8 cellular contexts compared by ENCODE assay signal in the genomic region with DNA sequence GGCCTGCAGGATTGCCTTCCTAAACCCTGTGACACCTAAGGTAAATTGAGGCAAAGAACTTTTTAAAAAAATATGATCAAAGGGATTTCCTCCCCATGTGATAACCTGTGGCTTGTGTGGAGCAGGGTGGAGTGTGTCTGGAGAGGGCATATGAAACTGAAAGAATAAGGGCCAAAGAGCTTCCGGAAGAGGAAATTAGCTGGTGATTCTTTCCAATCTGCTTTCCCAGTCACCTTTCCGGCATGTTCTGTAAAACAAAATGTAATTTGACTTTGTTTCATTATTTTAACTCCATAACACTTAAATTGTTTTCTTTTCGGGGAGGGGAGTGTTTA. TPM values are rescaled to one million over a fixed set of nuclear protein-coding genes. Genes with fewer than 3 reads are reported as not detected.
DNase-seq lines count a peak whose midpoint lies in the region; ATAC-seq and TF ChIP-seq lines count a peak whose summit lies in the region.

No MANE protein-coding gene starts in this region.

- H3K4me1 ChIP-seq in HAP-1 (peaks cover 8% of the 10 kb centered on the region), cardiac muscle cell (ENCODE audit: low read depth) (no peaks in the 10 kb centered on the region)

- H3K27me3 ChIP-seq in HAP-1 (ENCODE audit: low read depth) (no peaks in the 10 kb centered on the region), cardiac muscle cell (no peaks in the 10 kb centered on the region)

- CTCF ChIA-PET in activated CD8-positive, alpha-beta memory T cell treated with anti-CD3 and anti-CD28 coated beads, Interleukin-2, amount 10 ng/mL, durations not matched to agents 7 days and 5 days (lab: Charles Lee), result no interaction called here
- CTCF ChIA-PET in activated CD8-positive, alpha-beta T cell treated with anti-CD3 and anti-CD28 coated beads, Interleukin-2, amount 10 ng/mL, durations not matched to agents 7 days and 5 days (lab: Charles Lee), result interaction anchor here (2.1 kb wide), 1 partner anchor 28 kb away, joined by 4 read pairs; no protein-coding TSS in a partner anchor

- H3K27ac Mint-ChIP-seq in activated CD8-positive, alpha-beta memory T cell treated with anti-CD3 and anti-CD28 coated beads, Interleukin-2, amount 10 ng/mL, durations not matched to agents 7 days and 5 days, result peak overlapping the region; percentile 93
- H3K27ac Mint-ChIP-seq in activated CD8-positive, alpha-beta T cell treated with anti-CD3 and anti-CD28 coated beads, Interleukin-2, amount 10 ng/mL, durations not matched to agents 7 days and 5 days, result peak overlapping the region; percentile 93
- peak overlapping the region; percentile 96 for H3K27ac Mint-ChIP-seq in progenitor cell of endocrine pancreas

- H3K4me3 ChIP-seq in HAP-1 (peak overlapping the region; percentile 76), cardiac muscle cell (peak overlapping the region; percentile 50)

- H3K36me3 ChIP-seq in HAP-1 (replicated peaks) (no peaks in the 10 kb centered on the region; the same call in 1 of the 2 replicates), cardiac muscle cell (no peaks in the 10 kb centered on the region)

- in situ Hi-C loops in HAP-1 (cut with MboI; ENCODE audit: low sequenced_read_pairs), result no loop called here

- H3K36me3 Mint-ChIP-seq in activated CD8-positive, alpha-beta memory T cell treated with anti-CD3 and anti-CD28 coated beads, Interleukin-2, amount 10 ng/mL, durations not matched to agents 7 days and 5 days, result peaks cover 6% of the 10 kb centered on the region
- H3K36me3 Mint-ChIP-seq in activated CD8-positive, alpha-beta T cell treated with anti-CD3 and anti-CD28 coated beads, Interleukin-2, amount 10 ng/mL, durations not matched to agents 7 days and 5 days (ENCODE audit: low read depth), result peaks cover 5% of the 10 kb centered on the region
- peaks cover 3% of the 10 kb centered on the region for H3K36me3 Mint-ChIP-seq in progenitor cell of endocrine pancreas (ENCODE audit: insufficient read depth)

- POLR2A ChIA-PET in activated CD8-positive, alpha-beta T cell treated with anti-CD3 and anti-CD28 coated beads, Interleukin-2, amount 10 ng/mL, durations not matched to agents 7 days and 5 days (lab: Charles Lee), result interaction anchor here (1.1 kb wide), 2 partner anchors 100 to 102 kb away, joined by 5 to 8 read pairs; a partner anchor contains a TSS

- TF ChIP-seq CTCF in cardiac muscle cell (IDR thresholded peaks at IDR 0.05; ENCODE audit: low read depth, low read length), result no peak
- no peak for TF ChIP-seq CTCF in progenitor cell of endocrine pancreas (IDR thresholded peaks at IDR 0.05; ENCODE audit: unreplicated experiment)

- H3K9me3 Mint-ChIP-seq in activated CD8-positive, alpha-beta memory T cell treated with anti-CD3 and anti-CD28 coated beads, Interleukin-2, amount 10 ng/mL, durations not matched to agents 7 days and 5 days (ENCODE audit: low read depth), result no peaks in the 10 kb centered on the region
- H3K9me3 Mint-ChIP-seq in activated CD8-positive, alpha-beta T cell treated with anti-CD3 and anti-CD28 coated beads, Interleukin-2, amount 10 ng/mL, durations not matched to agents 7 days and 5 days (ENCODE audit: insufficient read depth), result no peaks in the 10 kb centered on the region
- peaks cover 27% of the 10 kb centered on the region for H3K9me3 Mint-ChIP-seq in progenitor cell of endocrine pancreas (ENCODE audit: low read depth)

- peak overlapping the region; percentile 84 for H3K4me3 Mint-ChIP-seq in activated CD8-positive, alpha-beta memory T cell treated with anti-CD3 and anti-CD28 coated beads, Interleukin-2, amount 10 ng/mL, durations not matched to agents 7 days and 5 days
- peak overlapping the region; percentile 78 for H3K4me3 Mint-ChIP-seq in activated CD8-positive, alpha-beta T cell treated with anti-CD3 and anti-CD28 coated beads, Interleukin-2, amount 10 ng/mL, durations not matched to agents 7 days and 5 days
- H3K4me3 Mint-ChIP-seq in progenitor cell of endocrine pancreas (ENCODE audit: low read depth), result peak overlapping the region; percentile 84

- H3K27me3 Mint-ChIP-seq in activated CD8-positive, alpha-beta memory T cell treated with anti-CD3 and anti-CD28 coated beads, Interleukin-2, amount 10 ng/mL, durations not matched to agents 7 days and 5 days, result no peaks in the 10 kb centered on the region
- no peaks in the 10 kb centered on the region for H3K27me3 Mint-ChIP-seq in activated CD8-positive, alpha-beta T cell treated with anti-CD3 and anti-CD28 coated beads, Interleukin-2, amount 10 ng/mL, durations not matched to agents 7 days and 5 days (ENCODE audit: low read depth)
- H3K27me3 Mint-ChIP-seq in progenitor cell of endocrine pancreas, result no peaks in the 10 kb centered on the region

- ATAC-seq in activated CD8-positive, alpha-beta memory T cell treated with anti-CD3 and anti-CD28 coated beads, Interleukin-2, amount 10 ng/mL, durations not matched to agents 7 days and 5 days, result peak; percentile 56
- ATAC-seq in activated CD8-positive, alpha-beta T cell treated with anti-CD3 and anti-CD28 coated beads, Interleukin-2, amount 10 ng/mL, durations not matched to agents 7 days and 5 days, result peak; percentile 63

- peaks cover 16% of the 10 kb centered on the region for H3K4me1 Mint-ChIP-seq in activated CD8-positive, alpha-beta memory T cell treated with anti-CD3 and anti-CD28 coated beads, Interleukin-2, amount 10 ng/mL, durations not matched to agents 7 days and 5 days
- peaks cover 12% of the 10 kb centered on the region for H3K4me1 Mint-ChIP-seq in activated CD8-positive, alpha-beta T cell treated with anti-CD3 and anti-CD28 coated beads, Interleukin-2, amount 10 ng/mL, durations not matched to agents 7 days and 5 days (ENCODE audit: low read depth)
- peaks cover 11% of the 10 kb centered on the region for H3K4me1 Mint-ChIP-seq in progenitor cell of endocrine pancreas (ENCODE audit: low read depth)

- peak overlapping the region; percentile 98 for H3K27ac ChIP-seq in cardiac muscle cell

- H3K9me3 ChIP-seq in HAP-1 (no peaks in the 10 kb centered on the region), cardiac muscle cell (ENCODE audit: low read depth) (no peaks in the 10 kb centered on the region)

- DNase-seq in activated CD8-positive, alpha-beta memory T cell treated with anti-CD3 and anti-CD28 coated beads, Interleukin-2, amount 10 ng/mL, durations not matched to agents 7 days and 5 days, result peak; percentile 59
- DNase-seq in activated CD8-positive, alpha-beta memory T cell treated with anti-CD3 and anti-CD28 coated beads, Interleukin-2, amount 50 U/mL, for 4 hours, result no peak
- peak in 1 of 2 experiments; percentile 72 for DNase-seq in HAP-1 (ENCODE audit: low spot score in 2 of 2)
- peak; percentile 32 for DNase-seq in LoVo (ENCODE audit: low spot score)
- DNase-seq in activated CD8-positive, alpha-beta T cell treated with anti-CD3 and anti-CD28 coated beads, Interleukin-2, amount 10 ng/mL, durations not matched to agents 7 days and 5 days, result peak; percentile 56
- DNase-seq in cardiac muscle cell (ENCODE audit: low read depth in 1 of 2, low spot score in 1 of 2), result no peak
- DNase-seq in progenitor cell of endocrine pancreas (ENCODE audit: low spot score, unreplicated experiment), result no peak
- DNase-seq in NCI-H1436 treated with DMSO at 0.1 percent for 48 hours (lab: John Stamatoyannopoulos, UW), result no peak

RNA-seq across cellular contexts. Expression of a gene that starts 0.6 kb away (rescaled TPM):
- total RNA-seq in activated CD8-positive, alpha-beta memory T cell treated with anti-CD3 and anti-CD28 coated beads, Interleukin-2, amount 10 ng/mL, durations not matched to agents 7 days and 5 days, result 10 to 100 TPM; 36.6 to 36.9 TPM
- 10 to 100 TPM; 33.9 to 38.0 TPM for total RNA-seq in activated CD8-positive, alpha-beta T cell treated with anti-CD3 and anti-CD28 coated beads, Interleukin-2, amount 10 ng/mL, durations not matched to agents 7 days and 5 days
- 24.7 and 39.0 TPM in 2 replicates for total RNA-seq in cardiac muscle cell
- polyA plus RNA-seq in cardiac muscle cell, result 4.9 and 7.2 TPM in 2 replicates
- total RNA-seq in progenitor cell of endocrine pancreas, result 35.3 and 37.5 TPM in 2 replicates

Comparison
In these comparisons a context has a peak if more than half of its experiments do, and no peak if none do; other contexts are left out.
1. DNase-seq: peak in activated CD8-positive, alpha-beta memory T cell treated with anti-CD3 and anti-CD28 coated beads, Interleukin-2, amount 10 ng/mL, durations not matched to agents 7 days and 5 days (single experiment), LoVo (single experiment) and activated CD8-positive, alpha-beta T cell treated with anti-CD3 and anti-CD28 coated beads, Interleukin-2, amount 10 ng/mL, durations not matched to agents 7 days and 5 days (single experiment); none in activated CD8-positive, alpha-beta memory T cell treated with anti-CD3 and anti-CD28 coated beads, Interleukin-2, amount 50 U/mL, for 4 hours (single experiment), cardiac muscle cell (0 of 2), progenitor cell of endocrine pancreas (single experiment) and NCI-H1436 treated with DMSO at 0.1 percent for 48 hours (single experiment).
2. Peak in every context shown above with its lines, with median percentiles within 50 percentile points of each other: H3K27ac Mint-ChIP-seq and H3K4me3 Mint-ChIP-seq.